Comparison of ENCODE assay signal across 8 cellular contexts in the genomic region with DNA sequence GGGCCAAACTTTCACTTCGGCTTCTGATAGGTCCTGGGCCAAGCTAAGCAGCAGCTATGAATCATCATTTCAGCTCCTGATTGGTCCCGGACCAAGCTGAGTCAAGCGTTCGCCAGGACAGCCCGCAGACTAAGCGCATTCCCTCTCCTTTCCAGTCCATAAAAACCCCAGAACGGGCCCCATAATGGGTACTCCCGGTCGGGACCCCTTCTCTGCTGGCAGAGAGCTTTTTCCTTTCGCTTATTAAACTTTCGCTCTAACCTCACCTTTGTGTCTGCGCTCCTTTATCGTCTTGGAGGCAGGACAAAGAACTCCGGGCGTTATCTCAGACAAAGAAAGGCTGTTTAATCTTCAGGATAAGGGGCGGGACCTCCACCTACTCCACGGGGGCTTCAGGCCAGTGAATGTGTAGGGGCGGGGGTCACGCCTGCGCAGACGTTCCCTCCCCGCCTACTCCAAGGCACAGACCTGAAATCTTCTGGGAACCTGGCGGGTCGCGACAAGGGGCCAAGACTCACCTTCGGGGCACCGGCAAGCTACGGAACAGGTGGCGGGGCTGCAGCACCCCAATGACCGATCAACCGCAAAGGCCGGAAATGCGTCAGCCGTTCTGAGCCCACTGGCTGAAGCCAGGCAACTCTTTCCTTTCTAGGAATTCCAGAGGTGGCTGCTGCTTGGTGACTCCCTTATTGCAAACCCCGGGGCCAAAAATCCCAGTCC. TPM values are rescaled to one million over a fixed set of nuclear protein-coding genes. Genes with fewer than 3 reads are reported as not detected.
DNase-seq lines count a peak whose midpoint lies in the region; ATAC-seq and TF ChIP-seq lines count a peak whose summit lies in the region.

A gene (minus strand): TSS at position 585 of the 720 bp plus-strand sequence. CDS start 6,465 bp downstream, outside the sequence.

- TF ChIP-seq POLR2A in esophagus squamous epithelium (IDR thresholded peaks at IDR 0.05), result peak in 2 of 4 donors; percentile 82 to 86

- peak within 1 kb of the TSS; percentile 80 for H3K4me3 ChIP-seq in HUES48 (ENCODE audit: low read depth, low read length)
- H3K4me3 ChIP-seq in esophagus squamous epithelium, result peak within 1 kb of the TSS; percentile 50 to 84 (median 59)
- peak within 1 kb of the TSS; percentile 80 to 86 for H3K4me3 ChIP-seq in muscle layer of colon (ENCODE audit: low read depth in 1 of 2, low read length in 2 of 2)

- DNase-seq in COLO829 (ENCODE audit: low spot score) (peak; percentile 92), OCI-M2 (lab: John Stamatoyannopoulos, UW; ENCODE audit: unreplicated experiment) (peak; percentile 97), esophagus squamous epithelium (lab: John Stamatoyannopoulos, UW) (peak; percentile 64)
- DNase-seq in activated T-cell treated with anti-CD3 and anti-CD28 coated beads, Interleukin-2, amount 50 U/mL, for 72 hours, result peak; percentile 76 to 78
- peak; percentile 54 for DNase-seq in stimulated activated CD8-positive, alpha-beta memory T cell treated with anti-CD3 and anti-CD28 coated beads, Interleukin-7, amount 100 ng/mL, for 24 hours (ENCODE audit: low read depth)

- H3K4me1 ChIP-seq in HUES48 (ENCODE audit: control insufficient read depth, insufficient read depth, low read length) (peaks cover 17% of the 10 kb centered on the region; the same call in 1 of the 2 replicates), esophagus squamous epithelium (peaks cover 0 to 21% (median 11%) of the 10 kb centered on the region in 3 donors), muscle layer of colon (ENCODE audit: insufficient read depth, low read length) (peaks cover 34% of the 10 kb centered on the region)

- no peak within 1 kb of the TSS for H3K4me3 Mint-ChIP-seq in activated T-cell treated with anti-CD3 and anti-CD28 coated beads, Interleukin-2, amount 50 U/mL, for 72 hours

- H3K36me3 ChIP-seq in HUES48 (ENCODE audit: control insufficient read depth, insufficient read depth, low read length), result no peaks in the 10 kb centered on the region
- H3K36me3 ChIP-seq in esophagus squamous epithelium, result no peaks in the 10 kb centered on the region
- peaks cover 6% of the 10 kb centered on the region for H3K36me3 ChIP-seq in muscle layer of colon (ENCODE audit: insufficient read depth, low read length)

- no peaks in the 10 kb centered on the region for H3K27me3 Mint-ChIP-seq in activated T-cell treated with anti-CD3 and anti-CD28 coated beads, Interleukin-2, amount 50 U/mL, for 72 hours (ENCODE audit: low read depth)

- intact Hi-C loops in esophagus squamous epithelium (cut with DNase I), result no loop called here

- WGBS in esophagus squamous epithelium, 2 donors, result 0% methylated on average over 13 to 26 of the region's 35 CpGs

- no peaks in the 10 kb centered on the region for H3K4me1 Mint-ChIP-seq in activated T-cell treated with anti-CD3 and anti-CD28 coated beads, Interleukin-2, amount 50 U/mL, for 72 hours (ENCODE audit: low read depth)

- no peak within 1 kb of the TSS for H3K27ac Mint-ChIP-seq in activated T-cell treated with anti-CD3 and anti-CD28 coated beads, Interleukin-2, amount 50 U/mL, for 72 hours

- H3K9ac ChIP-seq in HUES48 (ENCODE audit: low read depth, low read length) (peak within 1 kb of the TSS; percentile 95), muscle layer of colon (ENCODE audit: low read length) (peak within 1 kb of the TSS; percentile 87)

- no peaks in the 10 kb centered on the region for H3K9me3 ChIP-seq in HUES48 (ENCODE audit: control insufficient read depth, insufficient read depth, low read length)
- H3K9me3 ChIP-seq in esophagus squamous epithelium, result no peaks in the 10 kb centered on the region
- no peaks in the 10 kb centered on the region for H3K9me3 ChIP-seq in muscle layer of colon (ENCODE audit: low read length)

- TF ChIP-seq CTCF in esophagus squamous epithelium (IDR thresholded peaks at IDR 0.05), result peak in 1 of 6 experiments; percentile 14

- H3K9me3 Mint-ChIP-seq in activated T-cell treated with anti-CD3 and anti-CD28 coated beads, Interleukin-2, amount 50 U/mL, for 72 hours, result peaks cover 0 to 4% of the 10 kb centered on the region in 2 donors

- ATAC-seq in GM21390 (IDR thresholded peaks at IDR 0.05; ENCODE audit: unreplicated experiment), result peak; percentile 88
- ATAC-seq in activated T-cell treated with anti-CD3 and anti-CD28 coated beads, Interleukin-2, amount 50 U/mL, for 72 hours (replicated peaks in 1 of 2), result peak; percentile 88 to 91

- H3K36me3 Mint-ChIP-seq in activated T-cell treated with anti-CD3 and anti-CD28 coated beads, Interleukin-2, amount 50 U/mL, for 72 hours (ENCODE audit: insufficient read depth in 2 of 2), result peaks cover 7 to 13% of the 10 kb centered on the region in 2 donors

- peak within 1 kb of the TSS; percentile 100 for H3K27ac ChIP-seq in HUES48 (ENCODE audit: low read depth, low read length)
- H3K27ac ChIP-seq in esophagus squamous epithelium, result peak within 1 kb of the TSS; percentile 87 to 99 (median 95)
- peak within 1 kb of the TSS; percentile 99 for H3K27ac ChIP-seq in muscle layer of colon (ENCODE audit: low read depth, low read length)

- H3K27me3 ChIP-seq in HUES48 (ENCODE audit: control insufficient read depth, insufficient read depth, low read length), result no peaks in the 10 kb centered on the region
- H3K27me3 ChIP-seq in esophagus squamous epithelium, result no peaks in the 10 kb centered on the region
- no peaks in the 10 kb centered on the region for H3K27me3 ChIP-seq in muscle layer of colon (ENCODE audit: control insufficient read depth in 1 of 2, insufficient read depth in 2 of 2, low read length in 2 of 2)

RNA-seq across cellular contexts. Expression of the gene that starts here (rescaled TPM):
- total RNA-seq in activated T-cell treated with anti-CD3 and anti-CD28 coated beads, Interleukin-2, amount 50 U/mL, for 72 hours, result 1 to 10 TPM; 1.5 to 2.1 TPM
- total RNA-seq in esophagus squamous epithelium, result 10 to 100 TPM; 11.6 to 59.9 (median 19.4) TPM

Comparison
In these comparisons a context has a peak if more than half of its experiments do, and no peak if none do; other contexts are left out.
1. Peak in every context shown above with its lines: DNase-seq, ATAC-seq, H3K4me3 ChIP-seq and H3K27ac ChIP-seq.
2. RNA of the gene that starts here (total RNA-seq): 11.6 to 59.9 TPM in esophagus squamous epithelium; 1.5 to 2.1 TPM in activated T-cell treated with anti-CD3 and anti-CD28 coated beads, Interleukin-2, amount 50 U/mL, for 72 hours; every median in the first group is over 4 times any median in the second.